In the genomic region with DNA sequence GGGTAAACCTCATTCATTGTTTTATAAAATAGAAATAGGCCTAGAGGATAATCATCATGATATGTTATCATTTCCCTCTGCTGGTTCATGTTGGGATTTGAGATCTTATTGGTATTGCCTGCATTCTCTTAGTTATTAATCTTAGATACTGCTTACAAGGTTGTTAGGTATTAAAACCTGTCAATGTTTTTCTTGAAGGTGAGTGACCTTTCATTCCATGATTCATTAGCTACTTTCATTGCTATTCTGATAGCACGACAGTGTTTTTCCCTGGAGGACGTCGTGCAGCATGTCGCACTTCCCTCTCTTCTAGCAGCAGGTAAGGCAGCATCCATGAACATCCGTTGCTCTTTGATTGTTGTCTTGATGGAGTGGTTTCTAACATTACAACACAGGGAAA, we compare ENCODE assay signal across 30 cellular contexts. TPM values are rescaled to one million over a fixed set of nuclear protein-coding genes. Genes with fewer than 3 reads are reported as not detected.
"Had no signal": no experiment of that assay in that cellular context is flagged by ENCODE, and none has a peak within 500 bp of the region (broad histone marks: within the 10 kb centered on the region; RNA-seq: fewer than 3 reads in every experiment).

No MANE protein-coding gene starts in this region.

- H3K4me3 Mint-ChIP-seq: activated T-cell treated with anti-CD3 and anti-CD28 coated beads, Interleukin-2, amount 50 U/mL, for 72 hours; mesothelial cell of epicardium; naive thymus-derived CD4-positive, alpha-beta T cell; stimulated activated naive CD8-positive, alpha-beta T cell treated with anti-CD3 and anti-CD28 coated beads, Interleukin-15, Interleukin-2, amounts not matched to agents 100 ng/mL and 50 ng/mL, for 24 hours; type B pancreatic cell had no signal

- H3K27me3 ChIP-seq: breast epithelium, right lobe of liver had no signal

- H3K9me3 Mint-ChIP-seq: activated naive CD4-positive, alpha-beta T cell treated with anti-CD3 and anti-CD28 coated beads, Interleukin-2, amount 50 U/mL, for 72 hours; activated T-cell treated with anti-CD3 and anti-CD28 coated beads, Interleukin-2, amount 50 U/mL, for 72 hours; mesothelial cell of epicardium; naive thymus-derived CD4-positive, alpha-beta T cell; stimulated activated naive CD8-positive, alpha-beta T cell treated with anti-CD3 and anti-CD28 coated beads, Interleukin-15, Interleukin-2, amounts not matched to agents 100 ng/mL and 50 ng/mL, for 24 hours; type B pancreatic cell had no signal

- H3K27ac ChIP-seq: breast epithelium, right lobe of liver, thoracic aorta had no signal

- H3K27ac Mint-ChIP-seq: activated naive CD4-positive, alpha-beta T cell treated with anti-CD3 and anti-CD28 coated beads, Interleukin-2, amount 50 U/mL, for 72 hours; activated T-cell treated with anti-CD3 and anti-CD28 coated beads, Interleukin-2, amount 50 U/mL, for 72 hours; mesothelial cell of epicardium; naive thymus-derived CD4-positive, alpha-beta T cell; stimulated activated naive CD8-positive, alpha-beta T cell treated with anti-CD3 and anti-CD28 coated beads, Interleukin-15, Interleukin-2, amounts not matched to agents 100 ng/mL and 50 ng/mL, for 24 hours; type B pancreatic cell had no signal

- H3K4me3 ChIP-seq: breast epithelium, right lobe of liver, thoracic aorta had no signal

- ATAC-seq: activated naive CD4-positive, alpha-beta T cell treated with anti-CD3 and anti-CD28 coated beads, Interleukin-2, amount 50 U/mL, for 72 hours; activated T-cell treated with anti-CD3 and anti-CD28 coated beads, Interleukin-2, amount 50 U/mL, for 72 hours; left cardiac atrium; naive thymus-derived CD4-positive, alpha-beta T cell; right lobe of liver had no signal

- H3K9me3 ChIP-seq: breast epithelium, right lobe of liver, thoracic aorta had no signal

- H3K4me1 ChIP-seq: breast epithelium, right lobe of liver had no signal

- H3K4me1 Mint-ChIP-seq: naive thymus-derived CD4-positive, alpha-beta T cell had no signal

- H3K27me3 Mint-ChIP-seq: stimulated activated naive CD8-positive, alpha-beta T cell treated with anti-CD3 and anti-CD28 coated beads, Interleukin-15, Interleukin-2, amounts not matched to agents 100 ng/mL and 50 ng/mL, for 24 hours; type B pancreatic cell had no signal

- H3K36me3 Mint-ChIP-seq: activated naive CD4-positive, alpha-beta T cell treated with anti-CD3 and anti-CD28 coated beads, Interleukin-2, amount 50 U/mL, for 72 hours; naive thymus-derived CD4-positive, alpha-beta T cell had no signal

- DNase-seq: activated CD4-positive, alpha-beta T cell treated with anti-CD3 and anti-CD28 coated beads for 4 hours; activated CD4-positive, alpha-beta T cell treated with anti-CD3 and anti-CD28 coated beads, Interleukin-2, amount 50 U/mL, for 4 hours; activated naive CD4-positive, alpha-beta T cell; activated T-cell treated with anti-CD3 and anti-CD28 coated beads for 4 hours; activated T-cell treated with anti-CD3 and anti-CD28 coated beads, Interleukin-2, amount 50 U/mL, for 72 hours; central memory CD4-positive, alpha-beta T cell; dermis blood vessel endothelial cell; effector CD8-positive, alpha-beta T cell; glutamatergic neuron; left cardiac atrium; mammary epithelial cell; naive thymus-derived CD4-positive, alpha-beta T cell; posterior cingulate gyrus; right lobe of liver; stimulated activated CD4-positive, alpha-beta T cell treated with anti-CD3 and anti-CD28 coated beads, Interleukin-12 subunit alpha, Interleukin-12 subunit beta, amount 100 ng/mL, for 4 hours; stimulated activated CD4-positive, alpha-beta T cell treated with anti-CD3 and anti-CD28 coated beads, Interleukin-4, amount 100 ng/mL, for 1 hour had no signal

- H3K36me3 ChIP-seq: breast epithelium, right lobe of liver, thoracic aorta had no signal

RNA-seq across cellular contexts. Expression of gene P2RY12, which starts 17.1 kb away (rescaled TPM):
- total RNA-seq: activated naive CD4-positive, alpha-beta T cell treated with anti-CD3 and anti-CD28 coated beads, Interleukin-2, amount 50 U/mL, for 72 hours; activated T-cell treated with anti-CD3 and anti-CD28 coated beads, Interleukin-2, amount 50 U/mL, for 72 hours; dermis blood vessel endothelial cell; epithelial cell of proximal tubule; mammary epithelial cell; mesothelial cell of epicardium; T-helper 1 cell treated with Interleukin-12 subunit alpha and Interleukin-12 subunit beta and Interleukin-4 antibody, amounts not matched to agents 30 ng/mL and 1 ng/mL, for 36 hours had no signal
- polyA plus RNA-seq: mammary epithelial cell; naive thymus-derived CD4-positive, alpha-beta T cell had no signal

RNA-seq across cellular contexts. Expression of gene P2RY13, which starts 38.1 kb away (rescaled TPM):
- total RNA-seq: activated naive CD4-positive, alpha-beta T cell treated with anti-CD3 and anti-CD28 coated beads, Interleukin-2, amount 50 U/mL, for 72 hours; activated T-cell treated with anti-CD3 and anti-CD28 coated beads, Interleukin-2, amount 50 U/mL, for 72 hours; dermis blood vessel endothelial cell; epithelial cell of proximal tubule; fibroblast of lung; mammary epithelial cell; mesothelial cell of epicardium; T-helper 1 cell treated with Interleukin-12 subunit alpha and Interleukin-12 subunit beta and Interleukin-4 antibody, amounts not matched to agents 30 ng/mL and 1 ng/mL, for 36 hours had no signal
- polyA plus RNA-seq: mammary epithelial cell; naive thymus-derived CD4-positive, alpha-beta T cell had no signal

RNA-seq across cellular contexts. Expression of gene GPR87, which starts 50.8 kb away (rescaled TPM):
- total RNA-seq: dermis blood vessel endothelial cell; frontal cortex; left cardiac atrium; liver; naive thymus-derived CD4-positive, alpha-beta T cell; omental fat pad; right lobe of liver; skeletal muscle tissue; subcutaneous adipose tissue; thoracic aorta had no signal
- polyA plus RNA-seq: liver; naive thymus-derived CD4-positive, alpha-beta T cell had no signal
